Comparison of ENCODE assay signal across 40 cellular contexts in the genomic region with DNA sequence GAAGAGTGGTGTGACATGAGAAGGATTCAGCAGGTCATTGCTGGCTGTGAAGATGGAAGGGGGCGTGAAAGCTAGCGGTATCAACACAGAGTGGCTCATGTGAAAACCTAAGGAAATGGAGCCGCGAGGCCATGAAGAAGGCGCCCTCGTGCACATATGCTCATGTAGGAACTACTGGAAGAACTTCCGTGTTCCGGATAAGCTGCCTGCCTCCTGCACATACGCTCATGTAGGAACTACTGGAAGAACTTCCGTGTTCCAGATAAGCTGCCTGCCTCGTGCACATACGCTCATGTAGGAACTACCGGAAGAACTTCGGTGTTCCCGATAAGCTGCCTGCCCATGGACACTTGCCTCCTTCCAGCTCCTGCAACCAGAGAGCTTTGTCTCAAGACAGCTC.
"Had no signal": no experiment of that assay in that cellular context is flagged by ENCODE, and none has a peak within 500 bp of the region (broad histone marks: within the 10 kb centered on the region; RNA-seq: fewer than 3 reads in every experiment).

No MANE protein-coding gene starts in this region.

- H3K9me3 ChIP-seq: adrenal gland, body of pancreas, breast epithelium had no signal

- DNase-seq: activated CD4-positive, alpha-beta memory T cell treated with anti-CD3 and anti-CD28 coated beads, Interleukin-2, amount 10 ng/mL, durations not matched to agents 7 days and 5 days; activated CD4-positive, alpha-beta T cell treated with anti-CD3 and anti-CD28 coated beads for 1 hour; activated CD4-positive, alpha-beta T cell treated with anti-CD3 and anti-CD28 coated beads for 36 hours; activated CD4-positive, alpha-beta T cell treated with anti-CD3 and anti-CD28 coated beads for 48 hours; activated CD4-positive, alpha-beta T cell treated with anti-CD3 and anti-CD28 coated beads, Interleukin-2, amount 10 ng/mL, durations not matched to agents 7 days and 5 days; activated CD4-positive, alpha-beta T cell treated with anti-CD3 and anti-CD28 coated beads, Interleukin-2, amount 50 U/mL, for 48 hours; activated CD4-positive, CD25-positive, alpha-beta regulatory T cell; activated CD8-positive, alpha-beta memory T cell treated with anti-CD3 and anti-CD28 coated beads for 24 hours; activated CD8-positive, alpha-beta memory T cell treated with anti-CD3 and anti-CD28 coated beads, Interleukin-2, amount 10 ng/mL, durations not matched to agents 7 days and 5 days; activated CD8-positive, alpha-beta memory T cell treated with anti-CD3 and anti-CD28 coated beads, Interleukin-2, amount 50 U/mL, for 48 hours; activated CD8-positive, alpha-beta T cell treated with anti-CD3 and anti-CD28 coated beads, Interleukin-2, amount 10 ng/mL, durations not matched to agents 7 days and 5 days; activated effector memory CD4-positive, alpha-beta T cell treated with anti-CD3 and anti-CD28 coated beads, Interleukin-2, amount 50 U/mL, for 16 hours; activated gamma-delta T cell treated with Interleukin-2 at 50 U/mL for 16 hours; activated naive CD4-positive, alpha-beta T cell; activated naive CD4-positive, alpha-beta T cell treated with anti-CD3 and anti-CD28 coated beads for 36 hours; activated naive CD4-positive, alpha-beta T cell treated with anti-CD3 and anti-CD28 coated beads, Interleukin-2, amount 50 U/mL, for 16 hours; activated naive CD8-positive, alpha-beta T cell treated with anti-CD3 and anti-CD28 coated beads for 36 hours; activated T-cell treated with anti-CD3 and anti-CD28 coated beads, Interleukin-2, amount 50 U/mL, for 24 hours; activated T-cell treated with anti-CD3 and anti-CD28 coated beads, Interleukin-2, amount 50 U/mL, for 48 hours; adrenal gland; amniotic stem cell; aorta; body of pancreas; brain microvascular endothelial cell; caudate nucleus; cerebellar nuclear complex; T-helper 2 cell; T-helper 9 cell had no signal

- H3K4me3 Mint-ChIP-seq: activated CD4-positive, alpha-beta memory T cell treated with anti-CD3 and anti-CD28 coated beads, Interleukin-2, amount 10 ng/mL, durations not matched to agents 7 days and 5 days; activated CD4-positive, alpha-beta T cell treated with anti-CD3 and anti-CD28 coated beads for 36 hours; activated CD4-positive, alpha-beta T cell treated with anti-CD3 and anti-CD28 coated beads, Interleukin-2, amount 10 ng/mL, durations not matched to agents 7 days and 5 days; activated CD8-positive, alpha-beta memory T cell treated with anti-CD3 and anti-CD28 coated beads, Interleukin-2, amount 10 ng/mL, durations not matched to agents 7 days and 5 days; activated CD8-positive, alpha-beta T cell treated with anti-CD3 and anti-CD28 coated beads, Interleukin-2, amount 10 ng/mL, durations not matched to agents 7 days and 5 days; activated naive CD4-positive, alpha-beta T cell treated with anti-CD3 and anti-CD28 coated beads for 36 hours; activated naive CD8-positive, alpha-beta T cell treated with anti-CD3 and anti-CD28 coated beads for 36 hours; activated T-cell treated with anti-CD3 and anti-CD28 coated beads, Interleukin-2, amount 50 U/mL, for 24 hours; activated T-helper 17 cell treated with anti-CD3 and anti-CD28 coated beads, Interleukin-2, amount 50 U/mL, for 72 hours; central memory CD8-positive, alpha-beta T cell; T-helper 1 cell treated with Interleukin-12 subunit alpha and Interleukin-12 subunit beta and Interleukin-4 antibody, amounts not matched to agents 30 μg/mL and 1 μg/mL, for 36 hours; T-helper 2 cell treated with Interferon-gamma antibody and Interleukin-4, amounts not matched to agents 5 μg/mL and 100 μg/mL, for 36 hours; WTC11 had no signal

- FAIRE-seq: astrocyte, TTC549 had no signal

- ATAC-seq: activated CD4-positive, alpha-beta T cell treated with anti-CD3 and anti-CD28 coated beads for 36 hours; activated CD4-positive, CD25-positive, alpha-beta regulatory T cell treated with anti-CD3 and anti-CD28 coated beads, Interleukin-2, amount 50 U/mL, for 24 hours; activated CD8-positive, alpha-beta memory T cell treated with anti-CD3 and anti-CD28 coated beads, Interleukin-2, amount 10 ng/mL, durations not matched to agents 7 days and 5 days; activated CD8-positive, alpha-beta T cell treated with anti-CD3 and anti-CD28 coated beads, Interleukin-2, amount 10 ng/mL, durations not matched to agents 7 days and 5 days; activated naive CD4-positive, alpha-beta T cell treated with anti-CD3 and anti-CD28 coated beads, Interleukin-2, amount 50 U/mL, for 72 hours; activated T-helper 17 cell treated with anti-CD3 and anti-CD28 coated beads, Interleukin-2, amount 50 U/mL, for 72 hours; body of pancreas; WTC11 had no signal

- H3K27ac ChIP-seq: adrenal gland, body of pancreas, brain microvascular endothelial cell, breast epithelium, cardiac muscle cell, VCaP had no signal

- H3K4me1 ChIP-seq: adrenal gland, breast epithelium had no signal

- H3K9me3 Mint-ChIP-seq: activated CD4-positive, alpha-beta memory T cell treated with anti-CD3 and anti-CD28 coated beads, Interleukin-2, amount 10 ng/mL, durations not matched to agents 7 days and 5 days; activated CD4-positive, alpha-beta T cell treated with anti-CD3 and anti-CD28 coated beads, Interleukin-2, amount 10 ng/mL, durations not matched to agents 7 days and 5 days; activated naive CD4-positive, alpha-beta T cell treated with anti-CD3 and anti-CD28 coated beads for 36 hours; activated naive CD4-positive, alpha-beta T cell treated with anti-CD3 and anti-CD28 coated beads, Interleukin-2, amount 50 U/mL, for 72 hours; activated naive CD8-positive, alpha-beta T cell treated with anti-CD3 and anti-CD28 coated beads for 36 hours; activated T-cell treated with anti-CD3 and anti-CD28 coated beads, Interleukin-2, amount 50 U/mL, for 24 hours; activated T-helper 17 cell treated with anti-CD3 and anti-CD28 coated beads, Interleukin-2, amount 50 U/mL, for 72 hours; central memory CD8-positive, alpha-beta T cell; T-helper 1 cell treated with Interleukin-12 subunit alpha and Interleukin-12 subunit beta and Interleukin-4 antibody, amounts not matched to agents 30 μg/mL and 1 μg/mL, for 36 hours; T-helper 2 cell treated with Interferon-gamma antibody and Interleukin-4, amounts not matched to agents 5 μg/mL and 100 μg/mL, for 36 hours; WTC11 had no signal

- H3K27me3 ChIP-seq: adrenal gland, body of pancreas, brain microvascular endothelial cell, breast epithelium, cardiac muscle cell had no signal

- H3K27ac Mint-ChIP-seq: activated CD4-positive, alpha-beta memory T cell treated with anti-CD3 and anti-CD28 coated beads, Interleukin-2, amount 10 ng/mL, durations not matched to agents 7 days and 5 days; activated CD4-positive, alpha-beta T cell treated with anti-CD3 and anti-CD28 coated beads for 36 hours; activated CD4-positive, alpha-beta T cell treated with anti-CD3 and anti-CD28 coated beads, Interleukin-2, amount 10 ng/mL, durations not matched to agents 7 days and 5 days; activated CD8-positive, alpha-beta memory T cell treated with anti-CD3 and anti-CD28 coated beads, Interleukin-2, amount 10 ng/mL, durations not matched to agents 7 days and 5 days; activated CD8-positive, alpha-beta T cell treated with anti-CD3 and anti-CD28 coated beads, Interleukin-2, amount 10 ng/mL, durations not matched to agents 7 days and 5 days; activated naive CD4-positive, alpha-beta T cell treated with anti-CD3 and anti-CD28 coated beads for 36 hours; activated naive CD4-positive, alpha-beta T cell treated with anti-CD3 and anti-CD28 coated beads, Interleukin-2, amount 50 U/mL, for 72 hours; activated naive CD8-positive, alpha-beta T cell treated with anti-CD3 and anti-CD28 coated beads for 36 hours; activated T-cell treated with anti-CD3 and anti-CD28 coated beads, Interleukin-2, amount 50 U/mL, for 24 hours; activated T-helper 17 cell treated with anti-CD3 and anti-CD28 coated beads, Interleukin-2, amount 50 U/mL, for 72 hours; T-helper 1 cell treated with Interleukin-12 subunit alpha and Interleukin-12 subunit beta and Interleukin-4 antibody, amounts not matched to agents 30 μg/mL and 1 μg/mL, for 36 hours; T-helper 2 cell treated with Interferon-gamma antibody and Interleukin-4, amounts not matched to agents 5 μg/mL and 100 μg/mL, for 36 hours; WTC11 had no signal

- H3K4me3 ChIP-seq: adrenal gland, body of pancreas, breast epithelium, cardiac muscle cell had no signal

- H3K27me3 Mint-ChIP-seq: activated CD4-positive, alpha-beta T cell treated with anti-CD3 and anti-CD28 coated beads for 36 hours; activated CD4-positive, alpha-beta T cell treated with anti-CD3 and anti-CD28 coated beads, Interleukin-2, amount 10 ng/mL, durations not matched to agents 7 days and 5 days; activated naive CD8-positive, alpha-beta T cell treated with anti-CD3 and anti-CD28 coated beads for 36 hours; activated T-cell treated with anti-CD3 and anti-CD28 coated beads, Interleukin-2, amount 50 U/mL, for 24 hours; activated T-helper 17 cell treated with anti-CD3 and anti-CD28 coated beads, Interleukin-2, amount 50 U/mL, for 72 hours had no signal

- H3K4me1 Mint-ChIP-seq: activated CD4-positive, alpha-beta memory T cell treated with anti-CD3 and anti-CD28 coated beads, Interleukin-2, amount 10 ng/mL, durations not matched to agents 7 days and 5 days; activated CD4-positive, alpha-beta T cell treated with anti-CD3 and anti-CD28 coated beads for 36 hours; activated CD4-positive, alpha-beta T cell treated with anti-CD3 and anti-CD28 coated beads, Interleukin-2, amount 10 ng/mL, durations not matched to agents 7 days and 5 days; activated CD8-positive, alpha-beta memory T cell treated with anti-CD3 and anti-CD28 coated beads, Interleukin-2, amount 10 ng/mL, durations not matched to agents 7 days and 5 days; activated T-helper 17 cell treated with anti-CD3 and anti-CD28 coated beads, Interleukin-2, amount 50 U/mL, for 72 hours; central memory CD8-positive, alpha-beta T cell had no signal

- H3K36me3 Mint-ChIP-seq: activated CD8-positive, alpha-beta memory T cell treated with anti-CD3 and anti-CD28 coated beads, Interleukin-2, amount 10 ng/mL, durations not matched to agents 7 days and 5 days; activated naive CD4-positive, alpha-beta T cell treated with anti-CD3 and anti-CD28 coated beads, Interleukin-2, amount 50 U/mL, for 72 hours; activated naive CD8-positive, alpha-beta T cell treated with anti-CD3 and anti-CD28 coated beads for 36 hours; WTC11 had no signal

- H3K36me3 ChIP-seq: adrenal gland, brain microvascular endothelial cell, breast epithelium, cardiac muscle cell had no signal
